Comparison of ENCODE assay signal across 1 cellular context in genomic region chr11:57552479-57552878, GRCh38.
TF ChIP-seq lines count a peak whose summit lies in the region.

No MANE protein-coding gene starts in this region.

TF ChIP-seq in HepG2, 621 proteins besides CTCF, POLR2A, EP300 and RAD21 (continued from another document and continues in another):
- no peak for TF ChIP-seq HNRNPUL1 (IDR thresholded peaks at IDR 0.05; ENCODE audit: low read depth, low read length)
- TF ChIP-seq KIAA2018 (CRISPR knock-in tag; IDR thresholded peaks at IDR 0.05; ENCODE audit: borderline replicate concordance), result no peak
- peak; percentile 90 for TF ChIP-seq FOSL2 (CRISPR knock-in tag; IDR thresholded peaks at IDR 0.05)
- no peak for TF ChIP-seq ZNF34 (CRISPR knock-in tag; IDR thresholded peaks at IDR 0.05; ENCODE audit: borderline replicate concordance)
- TF ChIP-seq GATAD2A (CRISPR knock-in tag; IDR thresholded peaks at IDR 0.05), result peak; percentile 66
- no peak for TF ChIP-seq TFDP1 (CRISPR knock-in tag; IDR thresholded peaks at IDR 0.05; ENCODE audit: borderline replicate concordance)
- TF ChIP-seq PATZ1 (CRISPR knock-in tag; IDR thresholded peaks at IDR 0.05), result 0 out of 2 replicates have a peak, but pooled peaks have one; percentile 25
- TF ChIP-seq TOPORS (CRISPR knock-in tag; IDR thresholded peaks at IDR 0.05), result no peak
- no peak for TF ChIP-seq BRCA1 (CRISPR knock-in tag; IDR thresholded peaks at IDR 0.05)
- TF ChIP-seq ARNT2 (CRISPR knock-in tag; IDR thresholded peaks at IDR 0.05; ENCODE audit: low read depth), result no peak
- TF ChIP-seq ZNF644 (CRISPR knock-in tag; IDR thresholded peaks at IDR 0.05; ENCODE audit: low read depth), result peak; percentile 62; the same call in 1 of the 2 replicates
- no peak for TF ChIP-seq NFE2 (CRISPR knock-in tag; IDR thresholded peaks at IDR 0.05)
- TF ChIP-seq SALL1 (CRISPR knock-in tag; IDR thresholded peaks at IDR 0.05), result no peak
- no peak for TF ChIP-seq ZNF44 (CRISPR knock-in tag; IDR thresholded peaks at IDR 0.05)
- no peak for TF ChIP-seq IRF9 (CRISPR knock-in tag; IDR thresholded peaks at IDR 0.05; ENCODE audit: borderline replicate concordance)
- no peak for TF ChIP-seq STAT5B (CRISPR knock-in tag; IDR thresholded peaks at IDR 0.05)
- no peak for TF ChIP-seq ZNF816 (CRISPR knock-in tag; IDR thresholded peaks at IDR 0.05; ENCODE audit: borderline replicate concordance)
- TF ChIP-seq CENPBD1 (CRISPR knock-in tag; IDR thresholded peaks at IDR 0.05; ENCODE audit: borderline replicate concordance, low read depth), result no peak
- TF ChIP-seq ZBTB40 (IDR thresholded peaks at IDR 0.05), result no peak
- TF ChIP-seq ZBTB40 (CRISPR knock-in tag; IDR thresholded peaks at IDR 0.05), result no peak
- no peak for TF ChIP-seq ZHX2 (IDR thresholded peaks at IDR 0.05; ENCODE audit: low read depth)
- TF ChIP-seq ZHX2 (CRISPR knock-in tag; IDR thresholded peaks at IDR 0.05; ENCODE audit: borderline replicate concordance), result no peak
- TF ChIP-seq SIN3A (IDR thresholded peaks at IDR 0.05; ENCODE audit: borderline replicate concordance, low read depth, low read length), result no peak
